In the genomic region with DNA sequence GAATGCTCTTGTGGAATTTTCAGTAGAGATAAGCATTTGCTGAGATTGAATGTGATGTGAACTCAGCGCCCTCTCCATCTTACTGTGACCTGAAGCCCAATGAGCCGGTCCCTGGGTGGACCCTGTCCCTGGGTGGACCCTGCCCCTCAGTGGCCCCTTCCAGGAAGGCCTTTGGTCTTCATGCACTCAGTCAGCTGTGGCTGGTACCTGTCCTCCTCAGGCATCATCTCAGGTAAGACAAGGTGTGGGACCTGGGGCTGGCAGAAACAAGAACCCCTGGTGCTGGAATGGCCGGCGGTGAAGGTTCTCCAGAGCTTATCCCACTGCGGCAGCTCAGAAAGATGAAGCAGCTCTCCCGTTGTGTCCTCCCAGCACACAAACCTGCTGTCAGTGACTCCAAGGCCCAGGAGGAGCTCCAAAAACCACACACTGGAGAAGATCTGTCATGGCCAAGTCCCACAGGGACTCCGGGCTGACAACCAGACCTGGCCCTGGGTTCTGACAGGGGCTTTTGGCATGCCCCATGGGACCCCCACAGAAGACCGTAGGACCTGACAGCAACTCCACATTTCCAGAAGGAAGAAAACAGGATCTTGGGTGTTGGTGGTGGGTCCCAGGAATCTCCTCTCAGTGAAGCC, we compare ENCODE assay signal across 14 cellular contexts.
"Had no signal": no experiment of that assay in that cellular context is flagged by ENCODE, and none has a peak within 500 bp of the region (broad histone marks: within the 10 kb centered on the region; RNA-seq: fewer than 3 reads in every experiment).

No MANE protein-coding gene starts in this region.

- H3K4me1 ChIP-seq: colonic mucosa, esophagus squamous epithelium had no signal

- H3K27me3 ChIP-seq: colonic mucosa, neural progenitor cell had no signal

- H3K9me3 ChIP-seq: colonic mucosa, esophagus squamous epithelium had no signal

- H3K36me3 Mint-ChIP-seq: mesothelial cell of epicardium, neural progenitor cell had no signal

- H3K4me3 ChIP-seq: colonic mucosa, esophagus squamous epithelium, neural progenitor cell had no signal

- DNase-seq: activated CD4-positive, alpha-beta T cell treated with anti-CD3 and anti-CD28 coated beads for 1 hour; activated CD4-positive, alpha-beta T cell treated with anti-CD3 and anti-CD28 coated beads, Interleukin-2, amount 50 U/mL, for 48 hours; activated naive CD4-positive, alpha-beta T cell treated with anti-CD3 and anti-CD28 coated beads for 36 hours; caudate nucleus; esophagus squamous epithelium; foreskin fibroblast; glutamatergic neuron; stimulated activated CD4-positive, alpha-beta T cell treated with anti-CD3 and anti-CD28 coated beads, Interleukin-4, amount 100 ng/mL, for 24 hours had no signal

- H3K9ac ChIP-seq: neural progenitor cell had no signal

- H3K36me3 ChIP-seq: colonic mucosa, esophagus squamous epithelium, neural progenitor cell had no signal

- H3K27ac Mint-ChIP-seq: activated naive CD4-positive, alpha-beta T cell treated with anti-CD3 and anti-CD28 coated beads for 36 hours; mesothelial cell of epicardium; neural progenitor cell; stimulated activated naive CD8-positive, alpha-beta T cell treated with anti-CD3 and anti-CD28 coated beads, Interleukin-15, Interleukin-2, amounts not matched to agents 100 ng/mL and 50 ng/mL, for 24 hours; T-helper 2 cell treated with Interferon-gamma antibody and Interleukin-4, amounts not matched to agents 5 μg/mL and 100 μg/mL, for 36 hours had no signal

- H2AFZ ChIP-seq: neural progenitor cell had no signal

- H3K27ac ChIP-seq: colonic mucosa, esophagus squamous epithelium, neural progenitor cell had no signal

- H3K9me3 Mint-ChIP-seq: activated naive CD4-positive, alpha-beta T cell treated with anti-CD3 and anti-CD28 coated beads for 36 hours; mesothelial cell of epicardium; neural progenitor cell; stimulated activated naive CD8-positive, alpha-beta T cell treated with anti-CD3 and anti-CD28 coated beads, Interleukin-15, Interleukin-2, amounts not matched to agents 100 ng/mL and 50 ng/mL, for 24 hours; T-helper 2 cell treated with Interferon-gamma antibody and Interleukin-4, amounts not matched to agents 5 μg/mL and 100 μg/mL, for 36 hours had no signal

- H3K27me3 Mint-ChIP-seq: stimulated activated naive CD8-positive, alpha-beta T cell treated with anti-CD3 and anti-CD28 coated beads, Interleukin-15, Interleukin-2, amounts not matched to agents 100 ng/mL and 50 ng/mL, for 24 hours had no signal

- FAIRE-seq: urothelium cell line had no signal

- H3K4me2 ChIP-seq: neural progenitor cell had no signal

- H3K4me3 Mint-ChIP-seq: activated naive CD4-positive, alpha-beta T cell treated with anti-CD3 and anti-CD28 coated beads for 36 hours; mesothelial cell of epicardium; neural progenitor cell; stimulated activated naive CD8-positive, alpha-beta T cell treated with anti-CD3 and anti-CD28 coated beads, Interleukin-15, Interleukin-2, amounts not matched to agents 100 ng/mL and 50 ng/mL, for 24 hours; T-helper 2 cell treated with Interferon-gamma antibody and Interleukin-4, amounts not matched to agents 5 μg/mL and 100 μg/mL, for 36 hours had no signal
